ENCODE assay signal across 1 cellular context in genomic region chr4:2468464-2469191, GRCh38.
TF ChIP-seq lines count a peak whose summit lies in the region.

Gene RNF4, plus strand, starts transcription at chr4:2469106. Its CDS starts 21,388 bp downstream, at chr4:2490494.

TF ChIP-seq in K562, 482 proteins besides CTCF, POLR2A, EP300 and RAD21 (continued from another document and continues in another):
- TF ChIP-seq TSHZ1 (CRISPR knock-in tag; IDR thresholded peaks at IDR 0.05) (no peak), NFRKB (IDR thresholded peaks at IDR 0.05; ENCODE audit: low read depth) (0 out of 2 replicates have a peak, but pooled peaks have one; percentile 22), IRF1 (CRISPR knock-in tag; IDR thresholded peaks at IDR 0.05; ENCODE audit: borderline replicate concordance) (0 out of 2 replicates have a peak, but pooled peaks have one; percentile 82), ZFP30 (CRISPR knock-in tag; IDR thresholded peaks at IDR 0.05; ENCODE audit: borderline replicate concordance) (no peak), RBM22 (IDR thresholded peaks at IDR 0.05; ENCODE audit: low read depth, low read length, poor library complexity, severe bottlenecking) (no peak), ZNF318 (IDR thresholded peaks at IDR 0.05; ENCODE audit: borderline replicate concordance in 1 of 2, low read depth in 1 of 2) (no peak), ZNF280A (IDR thresholded peaks at IDR 0.05; ENCODE audit: low read depth, partially characterized antibody) (no peak), MTA2 (IDR thresholded peaks at IDR 0.05; ENCODE audit: low read depth) (no peak), ZNF511 (CRISPR knock-in tag; IDR thresholded peaks at IDR 0.05) (peak; percentile 86; the same call in 1 of the 2 replicates), PBX2 (CRISPR knock-in tag; IDR thresholded peaks at IDR 0.05; ENCODE audit: low read depth) (peak; percentile 31; the same call in 1 of the 2 replicates), PBX2 (tag; conservative IDR thresholded peaks at IDR 0.05; ENCODE audit: low read depth) (peak; percentile 92), ZNF395 (CRISPR knock-in tag; IDR thresholded peaks at IDR 0.05) (peak; percentile 81; the same call in 1 of the 2 replicates), BCOR (IDR thresholded peaks at IDR 0.05) (no peak), GABPA (tag; conservative IDR thresholded peaks at IDR 0.05; ENCODE audit: low read depth) (peak; percentile 96), ZFX (CRISPR knock-in tag; IDR thresholded peaks at IDR 0.05) (peak; percentile 77), ZNF696 (CRISPR knock-in tag; conservative IDR thresholded peaks at IDR 0.05) (no peak), CTCFL (IDR thresholded peaks at IDR 0.05; ENCODE audit: borderline replicate concordance, insufficient read depth, low read depth, low read length, poor library complexity, severe bottlenecking) (no peak), ZNF449 (CRISPR knock-in tag; IDR thresholded peaks at IDR 0.05) (no peak), SMARCB1 (IDR thresholded peaks at IDR 0.05; ENCODE audit: insufficient read length, low read depth) (no peak), TCF7L2 (IDR thresholded peaks at IDR 0.05; ENCODE audit: low read depth, low read length) (no peak), FIP1L1 (IDR thresholded peaks at IDR 0.05; ENCODE audit: low read depth, low read length, poor library complexity, severe bottlenecking) (peak; percentile 22), C11orf30 (IDR thresholded peaks at IDR 0.05; ENCODE audit: low read depth) (peak; percentile 64), CREB3 (tag; conservative IDR thresholded peaks at IDR 0.05; ENCODE audit: low read depth) (no peak), CBFA2T3 (IDR thresholded peaks at IDR 0.05) (no peak), YY1 (IDR thresholded peaks at IDR 0.05; ENCODE audit: borderline replicate concordance in 1 of 3, control insufficient read depth in 1 of 3, extremely low read depth in 1 of 3, insufficient read depth in 3 of 3, insufficient read length in 1 of 3, insufficient replicate concordance in 2 of 3, low read depth in 1 of 3, low read length in 2 of 3) (peak in 2 of 3 experiments; percentile 70 to 76), ZNF785 (CRISPR knock-in tag; IDR thresholded peaks at IDR 0.05) (no peak)
